28 cellular contexts compared by ENCODE assay signal in genomic region chr4:85222561-85222960, GRCh38.
"Had no signal": no experiment of that assay in that cellular context is flagged by ENCODE, and none has a peak within 500 bp of the region (broad histone marks: within the 10 kb centered on the region; RNA-seq: fewer than 3 reads in every experiment).

No MANE protein-coding gene starts in this region.

- H3K36me3 ChIP-seq: neural progenitor cell, ovary, right lobe of liver, sigmoid colon, stomach, thoracic aorta, thyroid gland, tibial nerve, upper lobe of left lung, vagina had no signal

- H3K27me3 ChIP-seq: neural progenitor cell, ovary, right lobe of liver, sigmoid colon, stomach, thyroid gland, tibial nerve, upper lobe of left lung, vagina had no signal

- H3K4me1 ChIP-seq: parathyroid adenoma, psoas muscle, right lobe of liver, sigmoid colon, stomach, thyroid gland, tibial nerve, upper lobe of left lung, vagina had no signal

- H3K9me3 ChIP-seq: psoas muscle, right lobe of liver, sigmoid colon, thoracic aorta, thyroid gland, vagina had no signal

- H3K27ac Mint-ChIP-seq: natural killer cell treated with Interleukin-12 subunit alpha and Interleukin-12 subunit beta and Interleukin-15 and Interleukin-18, amount 100 ng/mL, for 72 hours; neural progenitor cell; progenitor cell of endocrine pancreas; stimulated activated effector memory CD8-positive, alpha-beta T cell treated with anti-CD3 and anti-CD28 coated beads, Interleukin-12 subunit alpha, Interleukin-12 subunit beta, amount 100 ng/mL, for 72 hours; stimulated activated naive B cell treated with anti-CD40 and anti-IgM and Interleukin-4, amounts not matched to agents 10 μg/mL and 1 μg/mL and 100 μg/mL, for 72 hours; stimulated activated naive CD8-positive, alpha-beta T cell treated with anti-CD3 and anti-CD28 coated beads, Interleukin-15, Interleukin-2, amounts not matched to agents 100 ng/mL and 50 ng/mL, for 24 hours had no signal

- H3K4me1 Mint-ChIP-seq: stimulated activated effector memory CD8-positive, alpha-beta T cell treated with anti-CD3 and anti-CD28 coated beads, Interleukin-12 subunit alpha, Interleukin-12 subunit beta, amount 100 ng/mL, for 72 hours; stimulated activated naive B cell treated with anti-CD40 and anti-IgM and Interleukin-4, amounts not matched to agents 10 μg/mL and 1 μg/mL and 100 μg/mL, for 72 hours had no signal

- H3K4me3 ChIP-seq: neural progenitor cell, ovary, psoas muscle, right lobe of liver, sigmoid colon, stomach, thoracic aorta, thyroid gland, tibial nerve, upper lobe of left lung, vagina had no signal

- DNase-seq: occipital lobe; ovary; posterior cingulate gyrus; psoas muscle; right cardiac atrium; right lobe of liver; sigmoid colon; small intestine; stimulated activated CD4-positive, alpha-beta T cell treated with anti-CD3 and anti-CD28 coated beads, Interleukin-15, amount 100 ng/mL, for 24 hours; stimulated activated CD4-positive, alpha-beta T cell treated with anti-CD3 and anti-CD28 coated beads, Interleukin-2, amount 100 ng/mL, for 24 hours; stimulated activated CD4-positive, alpha-beta T cell treated with anti-CD3 and anti-CD28 coated beads, Interleukin-2, amount 100 ng/mL, for 48 hours; stimulated activated CD4-positive, alpha-beta T cell treated with anti-CD3 and anti-CD28 coated beads, Interleukin-4, amount 100 ng/mL, for 24 hours; stimulated activated naive B cell treated with anti-CD40 and anti-IgM and Interleukin-4, amounts not matched to agents 10 μg/mL and 1 μg/mL and 100 μg/mL, for 72 hours; stimulated activated naive CD4-positive, alpha-beta T cell treated with Interleukin-2 at 50 U/mL for 16 hours; stomach; thyroid gland; trophoblast cell; upper lobe of left lung had no signal

- H2AFZ ChIP-seq: neural progenitor cell, parathyroid adenoma had no signal

- ATAC-seq: natural killer cell treated with Interleukin-12 subunit alpha and Interleukin-12 subunit beta and Interleukin-15 and Interleukin-18, amount 100 ng/mL, for 72 hours; psoas muscle; right cardiac atrium; right lobe of liver; stimulated activated effector memory CD8-positive, alpha-beta T cell treated with anti-CD3 and anti-CD28 coated beads, Interleukin-12 subunit alpha, Interleukin-12 subunit beta, amount 100 ng/mL, for 72 hours; stimulated activated naive B cell treated with anti-CD40 and anti-IgM and Interleukin-4, amounts not matched to agents 10 μg/mL and 1 μg/mL and 100 μg/mL, for 72 hours had no signal

- H3K79me2 ChIP-seq: parathyroid adenoma had no signal

- FAIRE-seq: small intestine, urothelium cell line had no signal

- H3K9ac ChIP-seq: neural progenitor cell, parathyroid adenoma had no signal

- H3K27me3 Mint-ChIP-seq: natural killer cell treated with Interleukin-12 subunit alpha and Interleukin-12 subunit beta and Interleukin-15 and Interleukin-18, amount 100 ng/mL, for 72 hours; stimulated activated naive CD8-positive, alpha-beta T cell treated with anti-CD3 and anti-CD28 coated beads, Interleukin-15, Interleukin-2, amounts not matched to agents 100 ng/mL and 50 ng/mL, for 24 hours had no signal

- H3K4me3 Mint-ChIP-seq: natural killer cell treated with Interleukin-12 subunit alpha and Interleukin-12 subunit beta and Interleukin-15 and Interleukin-18, amount 100 ng/mL, for 72 hours; neural progenitor cell; stimulated activated effector memory CD8-positive, alpha-beta T cell treated with anti-CD3 and anti-CD28 coated beads, Interleukin-12 subunit alpha, Interleukin-12 subunit beta, amount 100 ng/mL, for 72 hours; stimulated activated naive B cell treated with anti-CD40 and anti-IgM and Interleukin-4, amounts not matched to agents 10 μg/mL and 1 μg/mL and 100 μg/mL, for 72 hours; stimulated activated naive CD8-positive, alpha-beta T cell treated with anti-CD3 and anti-CD28 coated beads, Interleukin-15, Interleukin-2, amounts not matched to agents 100 ng/mL and 50 ng/mL, for 24 hours had no signal

- H3K36me3 Mint-ChIP-seq: neural progenitor cell; stimulated activated effector memory CD8-positive, alpha-beta T cell treated with anti-CD3 and anti-CD28 coated beads, Interleukin-12 subunit alpha, Interleukin-12 subunit beta, amount 100 ng/mL, for 72 hours had no signal

- H3K27ac ChIP-seq: neural progenitor cell, ovary, parathyroid adenoma, psoas muscle, right lobe of liver, sigmoid colon, stomach, thoracic aorta, thyroid gland, tibial nerve, upper lobe of left lung, vagina had no signal

- H3K4me2 ChIP-seq: neural progenitor cell had no signal
